Comparison of ENCODE assay signal across 14 cellular contexts in the genomic region with DNA sequence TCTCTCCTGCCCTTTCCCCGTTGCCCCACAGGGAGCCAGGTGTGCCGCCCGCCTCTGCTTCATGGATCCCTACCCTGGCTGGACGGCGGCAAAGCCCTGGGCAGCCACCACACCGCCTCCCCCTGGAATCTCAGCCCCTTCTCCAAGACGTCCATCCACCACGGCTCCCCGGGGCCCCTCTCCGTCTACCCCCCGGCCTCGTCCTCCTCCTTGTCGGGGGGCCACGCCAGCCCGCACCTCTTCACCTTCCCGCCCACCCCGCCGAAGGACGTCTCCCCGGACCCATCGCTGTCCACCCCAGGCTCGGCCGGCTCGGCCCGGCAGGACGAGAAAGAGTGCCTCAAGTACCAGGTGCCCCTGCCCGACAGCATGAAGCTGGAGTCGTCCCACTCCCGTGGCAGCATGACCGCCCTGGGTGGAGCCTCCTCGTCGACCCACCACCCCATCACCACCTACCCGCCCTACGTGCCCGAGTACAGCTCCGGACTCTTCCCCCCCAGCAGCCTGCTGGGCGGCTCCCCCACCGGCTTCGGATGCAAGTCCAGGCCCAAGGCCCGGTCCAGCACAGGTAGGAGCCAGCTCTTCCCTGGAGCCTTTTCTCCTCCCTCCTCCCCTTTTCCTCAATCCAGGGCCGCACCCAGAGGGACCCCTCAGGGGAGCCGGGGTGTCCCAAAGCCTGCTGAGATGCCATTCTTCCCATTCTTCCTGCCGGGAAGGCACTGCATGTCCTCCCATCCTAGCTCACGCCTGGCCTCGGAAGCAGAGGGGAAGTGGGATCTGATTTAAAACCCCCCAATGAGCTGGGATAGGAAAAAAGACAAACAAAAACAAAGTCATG. TPM values are rescaled to one million over a fixed set of nuclear protein-coding genes. Genes with fewer than 3 reads are reported as not detected.
DNase-seq lines count a peak whose midpoint lies in the region; ATAC-seq and TF ChIP-seq lines count a peak whose summit lies in the region.
"Had no signal": no experiment of that assay in that cellular context is flagged by ENCODE, and none has a peak within 500 bp of the region (broad histone marks: within the 10 kb centered on the region; RNA-seq: fewer than 3 reads in every experiment).

No MANE protein-coding gene starts in this region.

- H3K27ac ChIP-seq in HEK293 (ENCODE audit: extremely low read depth, low read depth, low read length), result no peak overlapping the region
- peak overlapping the region; percentile 91 for H3K27ac ChIP-seq in effector memory CD4-positive, alpha-beta T cell (ENCODE audit: insufficient read depth, low read length, poor library complexity, severe bottlenecking)

- TF ChIP-seq CTCF in BE2C (IDR thresholded peaks at IDR 0.05; ENCODE audit: low read depth, low read length), result no peak
- TF ChIP-seq CTCF in HEK293 (tag by site-specific recombination; IDR thresholded peaks at IDR 0.05), result no peak

- H3K9me3 ChIP-seq in BE2C, result no peaks in the 10 kb centered on the region
- H3K9me3 ChIP-seq in HEK293 (ENCODE audit: control insufficient read depth, insufficient read depth, low read depth, low read length), result no peaks in the 10 kb centered on the region
- no peaks in the 10 kb centered on the region for H3K9me3 ChIP-seq in effector memory CD4-positive, alpha-beta T cell (ENCODE audit: control insufficient read depth, low read length)

- DNase-seq in BE2C, result no peak
- no peak for DNase-seq in effector memory CD4-positive, alpha-beta T cell
- no peak for DNase-seq in natural killer cell treated with Interleukin-12 subunit alpha and Interleukin-12 subunit beta and Interleukin-15 and Interleukin-18, amount 100 ng/mL, for 72 hours (ENCODE audit: low spot score)
- DNase-seq in effector CD4-positive, alpha-beta T cell, result no peak
- no peak for DNase-seq in iPS-NIHi7 (ENCODE audit: extremely low spot score)
- DNase-seq in activated effector memory CD4-positive, alpha-beta T cell treated with anti-CD3 and anti-CD28 coated beads, Interleukin-2, amount 50 U/mL, for 16 hours, result no peak
- DNase-seq: activated naive CD4-positive, alpha-beta T cell treated with anti-CD3 and anti-CD28 coated beads for 36 hours; dermis blood vessel endothelial cell; midbrain; MV-4-11; NCI-H510A treated with DMSO at 0.1 percent for 48 hours; small intestine had no signal

- H3K4me1 ChIP-seq in BE2C (peaks cover under 1% of the 10 kb centered on the region; the same call in 1 of the 2 replicates), HEK293 (ENCODE audit: control insufficient read depth, insufficient read depth, low read length) (peaks cover 7% of the 10 kb centered on the region)
- peaks cover 52% of the 10 kb centered on the region for H3K4me1 ChIP-seq in effector memory CD4-positive, alpha-beta T cell (ENCODE audit: control insufficient read depth, insufficient read depth, low read length, poor library complexity, severe bottlenecking)

- peaks cover 65 to 71% of the 10 kb centered on the region in 2 donors for H3K4me1 Mint-ChIP-seq in natural killer cell treated with Interleukin-12 subunit alpha and Interleukin-12 subunit beta and Interleukin-15 and Interleukin-18, amount 100 ng/mL, for 72 hours (ENCODE audit: low read depth in 2 of 2)

- H3K36me3 ChIP-seq in BE2C (peaks cover 83% of the 10 kb centered on the region), HEK293 (ENCODE audit: control insufficient read depth in 2 of 2, insufficient read depth in 1 of 2, low read length in 2 of 2) (peaks cover 6 to 75% of the 10 kb centered on the region in 2 experiments)
- H3K36me3 ChIP-seq in effector memory CD4-positive, alpha-beta T cell (ENCODE audit: control insufficient read depth, insufficient read depth, low read length), result peaks cover 22% of the 10 kb centered on the region

- H3K27ac Mint-ChIP-seq in natural killer cell treated with Interleukin-12 subunit alpha and Interleukin-12 subunit beta and Interleukin-15 and Interleukin-18, amount 100 ng/mL, for 72 hours, result peak overlapping the region; percentile 88 to 91

- H3K4me3 ChIP-seq in BE2C (ENCODE audit: low read depth, low read length) (peak overlapping the region; percentile 89), HEK293 (ENCODE audit: low read depth, low read length) (no peak overlapping the region)
- peak overlapping the region; percentile 84 for H3K4me3 ChIP-seq in effector memory CD4-positive, alpha-beta T cell (ENCODE audit: insufficient read depth, low read depth, low read length, poor library complexity, severe bottlenecking)

- no peaks in the 10 kb centered on the region for H3K9me3 Mint-ChIP-seq in natural killer cell treated with Interleukin-12 subunit alpha and Interleukin-12 subunit beta and Interleukin-15 and Interleukin-18, amount 100 ng/mL, for 72 hours
- H3K9me3 Mint-ChIP-seq: activated naive CD4-positive, alpha-beta T cell treated with anti-CD3 and anti-CD28 coated beads for 36 hours had no signal

- no peak for ATAC-seq in natural killer cell treated with Interleukin-12 subunit alpha and Interleukin-12 subunit beta and Interleukin-15 and Interleukin-18, amount 100 ng/mL, for 72 hours
- no peak for ATAC-seq in GM18907 (IDR thresholded peaks at IDR 0.05; ENCODE audit: unreplicated experiment)

- CTCF ChIA-PET in HEK293 (lab: Yijun Ruan, JAX), result interaction anchor here (0.5 kb wide), 1 partner anchor 152 kb away, joined by 3 read pairs; no protein-coding TSS in a partner anchor

- H3K27me3 Mint-ChIP-seq in natural killer cell treated with Interleukin-12 subunit alpha and Interleukin-12 subunit beta and Interleukin-15 and Interleukin-18, amount 100 ng/mL, for 72 hours, result no peaks in the 10 kb centered on the region

- peak overlapping the region; percentile 70 for H3K4me3 Mint-ChIP-seq in natural killer cell treated with Interleukin-12 subunit alpha and Interleukin-12 subunit beta and Interleukin-15 and Interleukin-18, amount 100 ng/mL, for 72 hours

- H3K36me3 Mint-ChIP-seq in natural killer cell treated with Interleukin-12 subunit alpha and Interleukin-12 subunit beta and Interleukin-15 and Interleukin-18, amount 100 ng/mL, for 72 hours, result peaks cover 5% of the 10 kb centered on the region

- H3K27me3 ChIP-seq in BE2C, result no peaks in the 10 kb centered on the region
- H3K27me3 ChIP-seq in effector memory CD4-positive, alpha-beta T cell (replicated peaks; ENCODE audit: control insufficient read depth, insufficient read depth, low read length, poor library complexity, severe bottlenecking), result no peaks in the 10 kb centered on the region

- POLR2A ChIA-PET in HEK293 (lab: Yijun Ruan, JAX), result no interaction called here

TF ChIP-seq in HEK293, 187 proteins besides CTCF, POLR2A, EP300 and RAD21:
- TF ChIP-seq ZNF555 (tag by site-specific recombination; conservative IDR thresholded peaks at IDR 0.05) (no peak), ZIC2 (tag by site-specific recombination; IDR thresholded peaks at IDR 0.05) (peak; percentile 29), ZNF341 (tag by site-specific recombination; IDR thresholded peaks at IDR 0.05; ENCODE audit: low read depth) (peak; percentile 43; the same call in 1 of the 2 replicates)

RNA-seq across cellular contexts. Expression of a gene that starts 4.0 kb away (rescaled TPM):
- 223 TPM for polyA plus RNA-seq in BE2C (2012; ENCODE audit: insufficient read depth, insufficient read length, low read depth)
- total RNA-seq in natural killer cell treated with Interleukin-12 subunit alpha and Interleukin-12 subunit beta and Interleukin-15 and Interleukin-18, amount 100 ng/mL, for 72 hours, result 10 to 100 TPM in 1 of 2 donors, 1 to 10 TPM in 1; 7.6 to 10.9 TPM
